21 cellular contexts compared by ENCODE assay signal in the genomic region with DNA sequence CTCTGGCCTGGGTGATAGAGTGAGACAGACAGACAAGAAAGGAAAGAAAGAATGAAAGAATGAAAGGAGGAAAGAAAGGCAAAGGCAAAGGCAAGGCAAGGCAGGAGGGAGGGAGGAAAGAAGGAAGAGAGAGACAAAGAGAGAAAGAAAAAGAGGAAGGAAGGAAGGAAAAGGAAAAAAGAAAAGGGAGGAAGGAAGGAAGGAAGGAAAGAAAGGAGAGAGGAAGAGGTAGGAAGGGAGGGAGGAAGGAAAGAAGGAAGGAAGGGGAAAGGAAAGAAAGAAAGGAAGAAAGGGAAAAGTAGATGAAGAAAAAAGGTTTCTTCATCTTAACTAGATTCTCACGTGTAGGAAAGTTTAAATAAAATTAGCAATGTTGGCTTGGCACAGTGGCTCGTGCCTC.
"Had no signal": no experiment of that assay in that cellular context is flagged by ENCODE, and none has a peak within 500 bp of the region (broad histone marks: within the 10 kb centered on the region; RNA-seq: fewer than 3 reads in every experiment).

No MANE protein-coding gene starts in this region.

- DNase-seq: dermis blood vessel endothelial cell; effector memory CD4-positive, alpha-beta T cell; erythroblast; esophagus squamous epithelium; gastrocnemius medialis; head of caudate nucleus; natural killer cell; sigmoid colon; spleen; stimulated activated CD4-positive, alpha-beta T cell treated with anti-CD3 and anti-CD28 coated beads, Interleukin-1b, Interleukin-23, amount 100 ng/mL, for 48 hours; stimulated activated CD4-positive, alpha-beta T cell treated with anti-CD3 and anti-CD28 coated beads, Interleukin-4, amount 100 ng/mL, for 1 hour; stimulated activated CD8-positive, alpha-beta memory T cell treated with anti-CD3 and anti-CD28 coated beads, Interleukin-4, amount 100 ng/mL, for 48 hours; stimulated activated naive CD4-positive, alpha-beta T cell treated with Interleukin-2 at 50 U/mL for 16 hours; stomach; thyroid gland had no signal

- H3K4me3 Mint-ChIP-seq: central memory CD8-positive, alpha-beta T cell; natural killer cell had no signal

- H3K4me1 ChIP-seq: prostate gland, right atrium auricular region, thyroid gland had no signal

- H3K36me3 Mint-ChIP-seq: natural killer cell had no signal

- H3K9me3 Mint-ChIP-seq: central memory CD8-positive, alpha-beta T cell; natural killer cell had no signal

- H3K27me3 ChIP-seq: esophagus squamous epithelium, gastrocnemius medialis, neutrophil, right atrium auricular region, sigmoid colon, spleen, stomach, thyroid gland, vagina had no signal

- H3K36me3 ChIP-seq: esophagus squamous epithelium, gastrocnemius medialis, neutrophil, prostate gland, right atrium auricular region, sigmoid colon, spleen, thyroid gland, vagina had no signal

- H3K27me3 Mint-ChIP-seq: central memory CD8-positive, alpha-beta T cell had no signal

- H3K27ac ChIP-seq: coronary artery, esophagus squamous epithelium, gastrocnemius medialis, neutrophil, prostate gland, right atrium auricular region, sigmoid colon, spleen, stomach, thyroid gland, vagina had no signal

- H3K4me3 ChIP-seq: coronary artery, esophagus squamous epithelium, gastrocnemius medialis, prostate gland, right atrium auricular region, sigmoid colon, spleen, stomach, thyroid gland, vagina had no signal

- H3K27ac Mint-ChIP-seq: natural killer cell had no signal

- H3K9me3 ChIP-seq: esophagus squamous epithelium, gastrocnemius medialis, neutrophil, prostate gland, right atrium auricular region, sigmoid colon, spleen, stomach, thyroid gland, vagina had no signal
